Comparison of ENCODE assay signal across 1 cellular context in genomic region chr1:9234223-9235122, GRCh38.
TF ChIP-seq lines count a peak whose summit lies in the region.

TSS of gene H6PD (plus strand) at chr1:9234774. CDS start at chr1:9244935, 10,161 bp downstream.

TF ChIP-seq in HepG2, 621 proteins besides CTCF, POLR2A, EP300 and RAD21 (continued from another document and continues in another):
- TF ChIP-seq ZNF256 (CRISPR knock-in tag; conservative IDR thresholded peaks at IDR 0.05) (no peak), ZNF12 (CRISPR knock-in tag; IDR thresholded peaks at IDR 0.05) (no peak), MXI1 (IDR thresholded peaks at IDR 0.05; ENCODE audit: borderline replicate concordance, low read depth, low read length) (peak; percentile 56; the same call in 1 of the 3 replicates), PRMT3 (CRISPR knock-in tag; IDR thresholded peaks at IDR 0.05; ENCODE audit: borderline replicate concordance, low read depth) (0 out of 2 replicates have a peak, but pooled peaks have one; percentile 61), ZKSCAN1 (IDR thresholded peaks at IDR 0.05; ENCODE audit: low read length) (peak; percentile 72), ZNF253 (CRISPR knock-in tag; IDR thresholded peaks at IDR 0.05; ENCODE audit: borderline replicate concordance) (peak; percentile 60; the same call in 1 of the 2 replicates), SP4 (CRISPR knock-in tag; IDR thresholded peaks at IDR 0.05) (peak; percentile 79), KMT2A (CRISPR knock-in tag; IDR thresholded peaks at IDR 0.05) (no peak), MIER2 (CRISPR knock-in tag; IDR thresholded peaks at IDR 0.05) (no peak), HNRNPUL1 (IDR thresholded peaks at IDR 0.05; ENCODE audit: low read depth, low read length) (no peak), FOXA3 (CRISPR knock-in tag; IDR thresholded peaks at IDR 0.05) (peak; percentile 4; the same call in 1 of the 2 replicates), ZNF230 (CRISPR knock-in tag; IDR thresholded peaks at IDR 0.05) (peak; percentile 56; the same call in 1 of the 2 replicates), SNAPC5 (CRISPR knock-in tag; IDR thresholded peaks at IDR 0.05; ENCODE audit: borderline replicate concordance) (no peak), ZBTB2 (CRISPR knock-in tag; IDR thresholded peaks at IDR 0.05; ENCODE audit: low read depth) (peak; percentile 78), REL (CRISPR knock-in tag; conservative IDR thresholded peaks at IDR 0.05) (no peak), LCORL (IDR thresholded peaks at IDR 0.05) (no peak), LCORL (CRISPR knock-in tag; IDR thresholded peaks at IDR 0.05) (0 out of 2 replicates have a peak, but pooled peaks have one; percentile 75), ZNF484 (CRISPR knock-in tag; IDR thresholded peaks at IDR 0.05; ENCODE audit: borderline replicate concordance, low read depth) (no peak), KDM5A (IDR thresholded peaks at IDR 0.05; ENCODE audit: borderline replicate concordance, low read length) (no peak), ARHGAP35 (CRISPR knock-in tag; IDR thresholded peaks at IDR 0.05; ENCODE audit: borderline replicate concordance) (no peak), RARG (CRISPR knock-in tag; IDR thresholded peaks at IDR 0.05; ENCODE audit: low read depth) (no peak), ZBTB10 (CRISPR knock-in tag; IDR thresholded peaks at IDR 0.05; ENCODE audit: borderline replicate concordance) (peak; percentile 89), TCF7L2 (IDR thresholded peaks at IDR 0.05; ENCODE audit: low read depth, low read length) (no peak), ZNF83 (CRISPR knock-in tag; IDR thresholded peaks at IDR 0.05; ENCODE audit: borderline replicate concordance) (no peak), ZNF431 (CRISPR knock-in tag; IDR thresholded peaks at IDR 0.05; ENCODE audit: borderline replicate concordance, low read depth) (no peak), MLLT10 (CRISPR knock-in tag; IDR thresholded peaks at IDR 0.05) (no peak), CBX5 (CRISPR knock-in tag; IDR thresholded peaks at IDR 0.05; ENCODE audit: borderline replicate concordance) (no peak; the same call in 1 of the 2 replicates), ZNF775 (CRISPR knock-in tag; IDR thresholded peaks at IDR 0.05; ENCODE audit: borderline replicate concordance) (no peak)
- TF ChIP-seq, protein P1, sequence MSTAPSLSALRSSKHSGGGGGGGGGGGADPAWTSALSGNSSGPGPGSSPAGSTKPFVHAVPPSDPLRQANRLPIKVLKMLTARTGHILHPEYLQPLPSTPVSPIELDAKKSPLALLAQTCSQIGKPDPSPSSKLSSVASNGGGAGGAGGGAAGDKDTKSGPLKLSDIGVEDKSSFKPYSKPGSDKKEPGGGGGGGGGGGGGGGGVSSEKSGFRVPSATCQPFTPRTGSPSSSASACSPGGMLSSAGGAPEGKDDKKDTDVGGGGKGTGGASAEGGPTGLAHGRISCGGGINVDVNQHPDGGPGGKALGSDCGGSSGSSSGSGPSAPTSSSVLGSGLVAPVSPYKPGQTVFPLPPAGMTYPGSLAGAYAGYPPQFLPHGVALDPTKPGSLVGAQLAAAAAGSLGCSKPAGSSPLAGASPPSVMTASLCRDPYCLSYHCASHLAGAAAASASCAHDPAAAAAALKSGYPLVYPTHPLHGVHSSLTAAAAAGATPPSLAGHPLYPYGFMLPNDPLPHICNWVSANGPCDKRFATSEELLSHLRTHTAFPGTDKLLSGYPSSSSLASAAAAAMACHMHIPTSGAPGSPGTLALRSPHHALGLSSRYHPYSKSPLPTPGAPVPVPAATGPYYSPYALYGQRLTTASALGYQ (CRISPR knock-in tag; IDR thresholded peaks at IDR 0.05) = 0 out of 2 replicates have a peak, but pooled peaks have one; percentile 59
- TF ChIP-seq, protein P2, sequence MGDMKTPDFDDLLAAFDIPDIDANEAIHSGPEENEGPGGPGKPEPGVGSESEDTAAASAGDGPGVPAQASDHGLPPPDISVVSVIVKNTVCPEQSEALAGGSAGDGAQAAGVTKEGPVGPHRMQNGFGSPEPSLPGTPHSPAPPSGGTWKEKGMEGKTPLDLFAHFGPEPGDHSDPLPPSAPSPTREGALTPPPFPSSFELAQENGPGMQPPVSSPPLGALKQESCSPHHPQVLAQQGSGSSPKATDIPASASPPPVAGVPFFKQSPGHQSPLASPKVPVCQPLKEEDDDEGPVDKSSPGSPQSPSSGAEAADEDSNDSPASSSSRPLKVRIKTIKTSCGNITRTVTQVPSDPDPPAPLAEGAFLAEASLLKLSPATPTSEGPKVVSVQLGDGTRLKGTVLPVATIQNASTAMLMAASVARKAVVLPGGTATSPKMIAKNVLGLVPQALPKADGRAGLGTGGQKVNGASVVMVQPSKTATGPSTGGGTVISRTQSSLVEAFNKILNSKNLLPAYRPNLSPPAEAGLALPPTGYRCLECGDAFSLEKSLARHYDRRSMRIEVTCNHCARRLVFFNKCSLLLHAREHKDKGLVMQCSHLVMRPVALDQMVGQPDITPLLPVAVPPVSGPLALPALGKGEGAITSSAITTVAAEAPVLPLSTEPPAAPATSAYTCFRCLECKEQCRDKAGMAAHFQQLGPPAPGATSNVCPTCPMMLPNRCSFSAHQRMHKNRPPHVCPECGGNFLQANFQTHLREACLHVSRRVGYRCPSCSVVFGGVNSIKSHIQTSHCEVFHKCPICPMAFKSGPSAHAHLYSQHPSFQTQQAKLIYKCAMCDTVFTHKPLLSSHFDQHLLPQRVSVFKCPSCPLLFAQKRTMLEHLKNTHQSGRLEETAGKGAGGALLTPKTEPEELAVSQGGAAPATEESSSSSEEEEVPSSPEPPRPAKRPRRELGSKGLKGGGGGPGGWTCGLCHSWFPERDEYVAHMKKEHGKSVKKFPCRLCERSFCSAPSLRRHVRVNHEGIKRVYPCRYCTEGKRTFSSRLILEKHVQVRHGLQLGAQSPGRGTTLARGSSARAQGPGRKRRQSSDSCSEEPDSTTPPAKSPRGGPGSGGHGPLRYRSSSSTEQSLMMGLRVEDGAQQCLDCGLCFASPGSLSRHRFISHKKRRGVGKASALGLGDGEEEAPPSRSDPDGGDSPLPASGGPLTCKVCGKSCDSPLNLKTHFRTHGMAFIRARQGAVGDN (CRISPR knock-in tag; IDR thresholded peaks at IDR 0.05) = peak; percentile 86
- TF ChIP-seq, protein P3, sequence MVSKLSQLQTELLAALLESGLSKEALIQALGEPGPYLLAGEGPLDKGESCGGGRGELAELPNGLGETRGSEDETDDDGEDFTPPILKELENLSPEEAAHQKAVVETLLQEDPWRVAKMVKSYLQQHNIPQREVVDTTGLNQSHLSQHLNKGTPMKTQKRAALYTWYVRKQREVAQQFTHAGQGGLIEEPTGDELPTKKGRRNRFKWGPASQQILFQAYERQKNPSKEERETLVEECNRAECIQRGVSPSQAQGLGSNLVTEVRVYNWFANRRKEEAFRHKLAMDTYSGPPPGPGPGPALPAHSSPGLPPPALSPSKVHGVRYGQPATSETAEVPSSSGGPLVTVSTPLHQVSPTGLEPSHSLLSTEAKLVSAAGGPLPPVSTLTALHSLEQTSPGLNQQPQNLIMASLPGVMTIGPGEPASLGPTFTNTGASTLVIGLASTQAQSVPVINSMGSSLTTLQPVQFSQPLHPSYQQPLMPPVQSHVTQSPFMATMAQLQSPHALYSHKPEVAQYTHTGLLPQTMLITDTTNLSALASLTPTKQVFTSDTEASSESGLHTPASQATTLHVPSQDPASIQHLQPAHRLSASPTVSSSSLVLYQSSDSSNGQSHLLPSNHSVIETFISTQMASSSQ (IDR thresholded peaks at IDR 0.05; ENCODE audit: low read depth) = no peak
- TF ChIP-seq, protein P3 (CRISPR knock-in tag; IDR thresholded peaks at IDR 0.05; ENCODE audit: borderline replicate concordance) = peak; percentile 6; the same call in 1 of the 2 replicates
- TF ChIP-seq, protein P4, sequence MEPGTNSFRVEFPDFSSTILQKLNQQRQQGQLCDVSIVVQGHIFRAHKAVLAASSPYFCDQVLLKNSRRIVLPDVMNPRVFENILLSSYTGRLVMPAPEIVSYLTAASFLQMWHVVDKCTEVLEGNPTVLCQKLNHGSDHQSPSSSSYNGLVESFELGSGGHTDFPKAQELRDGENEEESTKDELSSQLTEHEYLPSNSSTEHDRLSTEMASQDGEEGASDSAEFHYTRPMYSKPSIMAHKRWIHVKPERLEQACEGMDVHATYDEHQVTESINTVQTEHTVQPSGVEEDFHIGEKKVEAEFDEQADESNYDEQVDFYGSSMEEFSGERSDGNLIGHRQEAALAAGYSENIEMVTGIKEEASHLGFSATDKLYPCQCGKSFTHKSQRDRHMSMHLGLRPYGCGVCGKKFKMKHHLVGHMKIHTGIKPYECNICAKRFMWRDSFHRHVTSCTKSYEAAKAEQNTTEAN (CRISPR knock-in tag; conservative IDR thresholded peaks at IDR 0.05) = peak; percentile 73
- TF ChIP-seq, protein P5, sequence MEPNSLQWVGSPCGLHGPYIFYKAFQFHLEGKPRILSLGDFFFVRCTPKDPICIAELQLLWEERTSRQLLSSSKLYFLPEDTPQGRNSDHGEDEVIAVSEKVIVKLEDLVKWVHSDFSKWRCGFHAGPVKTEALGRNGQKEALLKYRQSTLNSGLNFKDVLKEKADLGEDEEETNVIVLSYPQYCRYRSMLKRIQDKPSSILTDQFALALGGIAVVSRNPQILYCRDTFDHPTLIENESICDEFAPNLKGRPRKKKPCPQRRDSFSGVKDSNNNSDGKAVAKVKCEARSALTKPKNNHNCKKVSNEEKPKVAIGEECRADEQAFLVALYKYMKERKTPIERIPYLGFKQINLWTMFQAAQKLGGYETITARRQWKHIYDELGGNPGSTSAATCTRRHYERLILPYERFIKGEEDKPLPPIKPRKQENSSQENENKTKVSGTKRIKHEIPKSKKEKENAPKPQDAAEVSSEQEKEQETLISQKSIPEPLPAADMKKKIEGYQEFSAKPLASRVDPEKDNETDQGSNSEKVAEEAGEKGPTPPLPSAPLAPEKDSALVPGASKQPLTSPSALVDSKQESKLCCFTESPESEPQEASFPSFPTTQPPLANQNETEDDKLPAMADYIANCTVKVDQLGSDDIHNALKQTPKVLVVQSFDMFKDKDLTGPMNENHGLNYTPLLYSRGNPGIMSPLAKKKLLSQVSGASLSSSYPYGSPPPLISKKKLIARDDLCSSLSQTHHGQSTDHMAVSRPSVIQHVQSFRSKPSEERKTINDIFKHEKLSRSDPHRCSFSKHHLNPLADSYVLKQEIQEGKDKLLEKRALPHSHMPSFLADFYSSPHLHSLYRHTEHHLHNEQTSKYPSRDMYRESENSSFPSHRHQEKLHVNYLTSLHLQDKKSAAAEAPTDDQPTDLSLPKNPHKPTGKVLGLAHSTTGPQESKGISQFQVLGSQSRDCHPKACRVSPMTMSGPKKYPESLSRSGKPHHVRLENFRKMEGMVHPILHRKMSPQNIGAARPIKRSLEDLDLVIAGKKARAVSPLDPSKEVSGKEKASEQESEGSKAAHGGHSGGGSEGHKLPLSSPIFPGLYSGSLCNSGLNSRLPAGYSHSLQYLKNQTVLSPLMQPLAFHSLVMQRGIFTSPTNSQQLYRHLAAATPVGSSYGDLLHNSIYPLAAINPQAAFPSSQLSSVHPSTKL (CRISPR knock-in tag; IDR thresholded peaks at IDR 0.05) = peak; percentile 68; the same call in 1 of the 2 replicates
- TF ChIP-seq, protein P6, sequence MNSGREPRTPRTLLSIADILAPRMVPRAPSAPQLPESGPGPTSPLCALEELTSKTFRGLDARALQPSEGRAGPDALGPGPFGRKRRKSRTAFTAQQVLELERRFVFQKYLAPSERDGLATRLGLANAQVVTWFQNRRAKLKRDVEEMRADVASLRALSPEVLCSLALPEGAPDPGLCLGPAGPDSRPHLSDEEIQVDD (CRISPR knock-in tag; IDR thresholded peaks at IDR 0.05; ENCODE audit: borderline replicate concordance) = no peak
